13 cellular contexts compared by ENCODE assay signal in genomic region chr2:85194780-85195480, GRCh38.
DNase-seq lines count a peak whose midpoint lies in the region; ATAC-seq and TF ChIP-seq lines count a peak whose summit lies in the region.
"Had no signal": no experiment of that assay in that cellular context is flagged by ENCODE, and none has a peak within 500 bp of the region (broad histone marks: within the 10 kb centered on the region; RNA-seq: fewer than 3 reads in every experiment).

No MANE protein-coding gene starts in this region.

- peaks cover 4 to 28% (median 20%) of the 10 kb centered on the region in 3 experiments for H3K36me3 Mint-ChIP-seq in H9 (ENCODE audit: insufficient read depth in 1 of 3, low read depth in 3 of 3)

- H3K4me1 ChIP-seq in H9 (ENCODE audit: insufficient read depth, low read length) = peaks cover 5% of the 10 kb centered on the region; the same call in 1 of the 2 replicates
- H3K4me1 ChIP-seq in effector memory CD4-positive, alpha-beta T cell (ENCODE audit: control insufficient read depth, insufficient read depth, low read length, poor library complexity, severe bottlenecking) = no peaks in the 10 kb centered on the region

- H3K18ac ChIP-seq in H9 (ENCODE audit: insufficient read length, low read depth, low read length) = no peak overlapping the region

- no peak overlapping the region for H2BK120ac ChIP-seq in H9 (ENCODE audit: low read depth, low read length, poor library complexity, severe bottlenecking)

- H4K8ac ChIP-seq in H9 (replicated peaks; ENCODE audit: insufficient read length, low read depth, low read length) = no peak overlapping the region

- H3K14ac ChIP-seq in H9 (ENCODE audit: insufficient read depth, low read length) = no peak overlapping the region

- no peak overlapping the region for H2BK5ac ChIP-seq in H9 (ENCODE audit: insufficient read length, low read length)

- no peak overlapping the region for H3K4me3 ChIP-seq in effector memory CD4-positive, alpha-beta T cell (ENCODE audit: insufficient read depth, low read depth, low read length, poor library complexity, severe bottlenecking)

- no peak for ATAC-seq in GM19328 (IDR thresholded peaks at IDR 0.05; ENCODE audit: unreplicated experiment)

- peaks cover 24 to 29% of the 10 kb centered on the region in 2 experiments for H3K4me1 Mint-ChIP-seq in H9
- H3K4me1 Mint-ChIP-seq: B cell had no signal

- WGBS in H9 (ENCODE audit: extremely low coverage, insufficient read length, low lambda C conversion rate) = no CpG with 5 or more reads among the region's 8 CpGs

- no peaks in the 10 kb centered on the region for H3K27me3 Mint-ChIP-seq in H9 (ENCODE audit: low read depth)

- H3K27ac ChIP-seq in H9 (ENCODE audit: insufficient read length, low read depth, low read length) = no peak overlapping the region
- no peak overlapping the region for H3K27ac ChIP-seq in effector memory CD4-positive, alpha-beta T cell (ENCODE audit: insufficient read depth, low read length, poor library complexity, severe bottlenecking)

- H2BK20ac ChIP-seq in H9 (ENCODE audit: low read depth, low read length, poor library complexity, severe bottlenecking) = no peak overlapping the region

- no peak overlapping the region for H2BK15ac ChIP-seq in H9 (ENCODE audit: low read depth, low read length)

- peak overlapping the region in 2 of 3 experiments; percentile 55 to 86; a peak in 3 of 7 replicates for H3K27ac Mint-ChIP-seq in H9
- H3K27ac Mint-ChIP-seq: B cell; CD4-positive, alpha-beta T cell; HFFc6 had no signal

- no peak overlapping the region for H3K4me3 Mint-ChIP-seq in H9
- H3K4me3 Mint-ChIP-seq: B cell; CD4-positive, alpha-beta T cell; HFFc6 had no signal

- peaks cover 6% of the 10 kb centered on the region for H3K79me1 ChIP-seq in H9 (ENCODE audit: insufficient read depth, low read depth, low read length, poor library complexity, severe bottlenecking)

- H3K23ac ChIP-seq in H9 (ENCODE audit: insufficient read length, low read depth, low read length) = no peak overlapping the region

- H3K9ac ChIP-seq in H9 (ENCODE audit: extremely low read depth, insufficient read length, low read length) = no peak overlapping the region

- H3K4me2 ChIP-seq in H9 (ENCODE audit: insufficient read depth, insufficient read length, low read length) = no peak overlapping the region

- H3K27me3 ChIP-seq in H9 (ENCODE audit: insufficient read depth, low read length) = no peaks in the 10 kb centered on the region
- no peaks in the 10 kb centered on the region for H3K27me3 ChIP-seq in effector memory CD4-positive, alpha-beta T cell (replicated peaks; ENCODE audit: control insufficient read depth, insufficient read depth, low read length, poor library complexity, severe bottlenecking)

- no peak overlapping the region for H4K5ac ChIP-seq in H9 (ENCODE audit: insufficient read length, low read depth, low read length)

- no peaks in the 10 kb centered on the region for H3K9me3 ChIP-seq in H9 (ENCODE audit: control insufficient read depth, low read depth, low read length)
- H3K9me3 ChIP-seq in effector memory CD4-positive, alpha-beta T cell (ENCODE audit: control insufficient read depth, low read length) = no peaks in the 10 kb centered on the region

- no peaks in the 10 kb centered on the region for H3K23me2 ChIP-seq in H9 (ENCODE audit: insufficient read length, low read depth, low read length, poor library complexity, severe bottlenecking)

- no peak overlapping the region for H3T11ph ChIP-seq in H9 (ENCODE audit: low read length)

- H3K56ac ChIP-seq in H9 (ENCODE audit: insufficient read length, low read depth, low read length) = no peak overlapping the region

- H2BK12ac ChIP-seq in H9 (ENCODE audit: insufficient read length, low read depth, low read length) = no peak overlapping the region

- H2AFZ ChIP-seq in H9 (ENCODE audit: low read length) = no peak overlapping the region

- no peak overlapping the region for H2AK5ac ChIP-seq in H9 (ENCODE audit: insufficient read length, low read length)

- no peaks in the 10 kb centered on the region for H3K36me3 ChIP-seq in effector memory CD4-positive, alpha-beta T cell (ENCODE audit: control insufficient read depth, insufficient read depth, low read length)

- no peaks in the 10 kb centered on the region for H3K9me3 Mint-ChIP-seq in H9
- H3K9me3 Mint-ChIP-seq: CD4-positive, alpha-beta T cell; HFFc6 had no signal

- H4K91ac ChIP-seq in H9 (ENCODE audit: insufficient read length, low read depth, low read length) = no peak overlapping the region

- TF ChIP-seq CTCF in H9 (conservative IDR thresholded peaks at IDR 0.05) = no peak

- DNase-seq in NCI-H146 (lab: John Stamatoyannopoulos, UW) (peak; percentile 37), NCI-H146 treated with DMSO at 0.1 percent for 48 hours (lab: John Stamatoyannopoulos, UW; ENCODE audit: unreplicated experiment) (no peak), H9 (no peak), NCI-H774 (lab: John Stamatoyannopoulos, UW) (peak; percentile 39), mesenteric fat pad (ENCODE audit: low spot score) (peak; percentile 74)
- DNase-seq in effector memory CD4-positive, alpha-beta T cell = no peak
- DNase-seq: CD4-positive, alpha-beta T cell; DND-41; GDM1; HCEC 1CT; HFFc6 had no signal

- H3K4ac ChIP-seq in H9 (ENCODE audit: low read depth, low read length) = no peak overlapping the region

- no peaks in the 10 kb centered on the region for H4K20me1 ChIP-seq in H9 (ENCODE audit: control insufficient read depth, insufficient read depth, insufficient read length)

- H3K79me2 ChIP-seq in H9 (ENCODE audit: insufficient read depth, low read length) = peaks cover 16% of the 10 kb centered on the region; the same call in 1 of the 2 replicates

Comparison
In these comparisons a context has a peak if more than half of its experiments do, and no peak if none do; other contexts are left out.
1. DNase-seq: peak in NCI-H146 (single experiment), NCI-H774 (single experiment) and mesenteric fat pad (single experiment); none in NCI-H146 treated with DMSO at 0.1 percent for 48 hours (single experiment), H9 (single experiment) and effector memory CD4-positive, alpha-beta T cell (0 of 3).